ENCODE assay signal across 29 cellular contexts in the genomic region with DNA sequence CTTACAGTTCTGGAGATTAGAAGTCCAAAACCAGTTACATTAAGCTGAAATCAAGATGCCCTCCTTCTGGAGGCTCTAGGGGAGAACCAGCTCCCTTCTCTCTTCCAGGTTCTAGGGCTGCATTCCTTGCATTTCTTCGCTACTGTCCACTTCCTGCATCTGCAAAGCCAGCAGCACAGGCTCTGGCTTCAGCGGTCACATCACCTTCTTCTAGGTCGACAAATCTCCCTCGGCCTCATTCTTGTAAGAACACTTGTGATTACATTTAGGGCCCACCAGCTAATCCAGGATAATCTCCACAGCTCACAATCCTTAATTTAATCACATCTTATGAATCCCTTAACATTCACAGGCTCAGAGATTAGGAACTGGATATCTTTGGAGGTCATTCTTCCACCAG.
"Had no signal": no experiment of that assay in that cellular context is flagged by ENCODE, and none has a peak within 500 bp of the region (broad histone marks: within the 10 kb centered on the region; RNA-seq: fewer than 3 reads in every experiment).

No MANE protein-coding gene starts in this region.

- H3K27me3 Mint-ChIP-seq: activated CD4-positive, alpha-beta memory T cell treated with anti-CD3 and anti-CD28 coated beads, Interleukin-2, amount 10 ng/mL, durations not matched to agents 7 days and 5 days; effector memory CD8-positive, alpha-beta T cell; progenitor cell of endocrine pancreas; stimulated activated naive CD8-positive, alpha-beta T cell treated with anti-CD3 and anti-CD28 coated beads, Interleukin-15, Interleukin-2, amounts not matched to agents 100 ng/mL and 50 ng/mL, for 24 hours had no signal

- H3K27ac Mint-ChIP-seq: activated CD4-positive, alpha-beta memory T cell treated with anti-CD3 and anti-CD28 coated beads, Interleukin-2, amount 10 ng/mL, durations not matched to agents 7 days and 5 days; activated CD4-positive, alpha-beta T cell treated with anti-CD3 and anti-CD28 coated beads, Interleukin-2, amount 10 ng/mL, durations not matched to agents 7 days and 5 days; activated naive CD4-positive, alpha-beta T cell treated with anti-CD3 and anti-CD28 coated beads, Interleukin-2, amount 10 ng/mL, durations not matched to agents 7 days and 5 days; activated naive CD8-positive, alpha-beta T cell treated with anti-CD3 and anti-CD28 coated beads, Interleukin-2, amount 10 ng/mL, durations not matched to agents 7 days and 5 days; activated T-cell treated with anti-CD3 and anti-CD28 coated beads, Interleukin-2, amount 50 U/mL, for 24 hours; brain; effector memory CD8-positive, alpha-beta T cell; mesothelial cell of epicardium; naive thymus-derived CD4-positive, alpha-beta T cell; progenitor cell of endocrine pancreas; stimulated activated naive CD8-positive, alpha-beta T cell treated with anti-CD3 and anti-CD28 coated beads, Interleukin-15, Interleukin-2, amounts not matched to agents 100 ng/mL and 50 ng/mL, for 24 hours; T-helper 2 cell treated with Interferon-gamma antibody and Interleukin-4, amounts not matched to agents 5 μg/mL and 100 μg/mL, for 36 hours had no signal

- H3K4me1 Mint-ChIP-seq: activated CD4-positive, alpha-beta memory T cell treated with anti-CD3 and anti-CD28 coated beads, Interleukin-2, amount 10 ng/mL, durations not matched to agents 7 days and 5 days; activated CD4-positive, alpha-beta T cell treated with anti-CD3 and anti-CD28 coated beads, Interleukin-2, amount 10 ng/mL, durations not matched to agents 7 days and 5 days; activated naive CD4-positive, alpha-beta T cell treated with anti-CD3 and anti-CD28 coated beads, Interleukin-2, amount 10 ng/mL, durations not matched to agents 7 days and 5 days; activated naive CD8-positive, alpha-beta T cell treated with anti-CD3 and anti-CD28 coated beads, Interleukin-2, amount 10 ng/mL, durations not matched to agents 7 days and 5 days; brain; mesothelial cell of epicardium; naive thymus-derived CD4-positive, alpha-beta T cell had no signal

- ATAC-seq: activated CD4-positive, CD25-positive, alpha-beta regulatory T cell treated with anti-CD3 and anti-CD28 coated beads, Interleukin-2, amount 50 U/mL, for 24 hours; effector memory CD8-positive, alpha-beta T cell; gastroesophageal sphincter; naive thymus-derived CD4-positive, alpha-beta T cell; right lobe of liver had no signal

- H3K9me3 ChIP-seq: ascending aorta, gastroesophageal sphincter, left ventricle myocardium inferior, ovary, right lobe of liver, thoracic aorta, uterus had no signal

- H3K36me3 ChIP-seq: ascending aorta, cardiac muscle cell, gastroesophageal sphincter, left ventricle myocardium inferior, ovary, right lobe of liver, thoracic aorta, uterus had no signal

- H3K4me3 Mint-ChIP-seq: activated CD4-positive, alpha-beta memory T cell treated with anti-CD3 and anti-CD28 coated beads, Interleukin-2, amount 10 ng/mL, durations not matched to agents 7 days and 5 days; activated CD4-positive, alpha-beta T cell treated with anti-CD3 and anti-CD28 coated beads, Interleukin-2, amount 10 ng/mL, durations not matched to agents 7 days and 5 days; activated naive CD4-positive, alpha-beta T cell treated with anti-CD3 and anti-CD28 coated beads, Interleukin-2, amount 10 ng/mL, durations not matched to agents 7 days and 5 days; activated naive CD8-positive, alpha-beta T cell treated with anti-CD3 and anti-CD28 coated beads, Interleukin-2, amount 10 ng/mL, durations not matched to agents 7 days and 5 days; activated T-cell treated with anti-CD3 and anti-CD28 coated beads, Interleukin-2, amount 50 U/mL, for 24 hours; brain; effector memory CD8-positive, alpha-beta T cell; mesothelial cell of epicardium; naive thymus-derived CD4-positive, alpha-beta T cell; stimulated activated naive CD8-positive, alpha-beta T cell treated with anti-CD3 and anti-CD28 coated beads, Interleukin-15, Interleukin-2, amounts not matched to agents 100 ng/mL and 50 ng/mL, for 24 hours; T-helper 2 cell treated with Interferon-gamma antibody and Interleukin-4, amounts not matched to agents 5 μg/mL and 100 μg/mL, for 36 hours had no signal

- H3K27me3 ChIP-seq: ascending aorta, cardiac muscle cell, gastroesophageal sphincter, hepatocyte, ovary, right lobe of liver, uterus had no signal

- H3K9me3 Mint-ChIP-seq: activated CD4-positive, alpha-beta memory T cell treated with anti-CD3 and anti-CD28 coated beads, Interleukin-2, amount 10 ng/mL, durations not matched to agents 7 days and 5 days; activated CD4-positive, alpha-beta T cell treated with anti-CD3 and anti-CD28 coated beads, Interleukin-2, amount 10 ng/mL, durations not matched to agents 7 days and 5 days; activated naive CD4-positive, alpha-beta T cell treated with anti-CD3 and anti-CD28 coated beads, Interleukin-2, amount 10 ng/mL, durations not matched to agents 7 days and 5 days; activated naive CD8-positive, alpha-beta T cell treated with anti-CD3 and anti-CD28 coated beads, Interleukin-2, amount 10 ng/mL, durations not matched to agents 7 days and 5 days; activated T-cell treated with anti-CD3 and anti-CD28 coated beads, Interleukin-2, amount 50 U/mL, for 24 hours; brain; effector memory CD8-positive, alpha-beta T cell; mesothelial cell of epicardium; naive thymus-derived CD4-positive, alpha-beta T cell; stimulated activated naive CD8-positive, alpha-beta T cell treated with anti-CD3 and anti-CD28 coated beads, Interleukin-15, Interleukin-2, amounts not matched to agents 100 ng/mL and 50 ng/mL, for 24 hours; T-helper 2 cell treated with Interferon-gamma antibody and Interleukin-4, amounts not matched to agents 5 μg/mL and 100 μg/mL, for 36 hours had no signal

- H3K27ac ChIP-seq: ascending aorta, cardiac muscle cell, coronary artery, dorsolateral prefrontal cortex, gastroesophageal sphincter, hepatocyte, left ventricle myocardium inferior, ovary, right lobe of liver, thoracic aorta, uterus had no signal

- H3K36me3 Mint-ChIP-seq: activated naive CD4-positive, alpha-beta T cell treated with anti-CD3 and anti-CD28 coated beads, Interleukin-2, amount 10 ng/mL, durations not matched to agents 7 days and 5 days; activated naive CD8-positive, alpha-beta T cell treated with anti-CD3 and anti-CD28 coated beads, Interleukin-2, amount 10 ng/mL, durations not matched to agents 7 days and 5 days; brain; mesothelial cell of epicardium; naive thymus-derived CD4-positive, alpha-beta T cell had no signal

- DNase-seq: activated CD4-positive, alpha-beta memory T cell treated with anti-CD3 and anti-CD28 coated beads, Interleukin-2, amount 10 ng/mL, durations not matched to agents 7 days and 5 days; activated CD4-positive, alpha-beta T cell treated with anti-CD3 and anti-CD28 coated beads, Interleukin-2, amount 10 ng/mL, durations not matched to agents 7 days and 5 days; activated CD8-positive, alpha-beta memory T cell treated with anti-CD3 and anti-CD28 coated beads, Interleukin-2, amount 50 U/mL, for 48 hours; activated gamma-delta T cell; activated naive CD4-positive, alpha-beta T cell treated with anti-CD3 and anti-CD28 coated beads, Interleukin-2, amount 10 ng/mL, durations not matched to agents 7 days and 5 days; activated naive CD8-positive, alpha-beta T cell treated with anti-CD3 and anti-CD28 coated beads, Interleukin-2, amount 10 ng/mL, durations not matched to agents 7 days and 5 days; activated T-cell treated with anti-CD3 and anti-CD28 coated beads, Interleukin-2, amount 50 U/mL, for 24 hours; cerebellar nuclear complex; dorsolateral prefrontal cortex; effector memory CD8-positive, alpha-beta T cell; left ventricle myocardium inferior; naive thymus-derived CD4-positive, alpha-beta T cell; ovary; right lobe of liver; stimulated activated CD4-positive, alpha-beta T cell treated with anti-CD3 and anti-CD28 coated beads, Interleukin-4, amount 100 ng/mL, for 1 hour; T-helper 1 cell; uterus had no signal

- H3K4me3 ChIP-seq: ascending aorta, cardiac muscle cell, coronary artery, dorsolateral prefrontal cortex, gastroesophageal sphincter, hepatocyte, left ventricle myocardium inferior, ovary, right lobe of liver, thoracic aorta, uterus had no signal

- H3K4me1 ChIP-seq: ascending aorta, gastroesophageal sphincter, left ventricle myocardium inferior, right lobe of liver, uterus had no signal
